1 cellular context compared by ENCODE assay signal in genomic region chr2:134379293-134379692, GRCh38.
TF ChIP-seq lines count a peak whose summit lies in the region.

No MANE protein-coding gene starts in this region.

TF ChIP-seq in IMR-90, 13 proteins besides CTCF, POLR2A, EP300 and RAD21:
- TF ChIP-seq CEBPB (IDR thresholded peaks at IDR 0.05; ENCODE audit: low read depth, low read length) (no peak), CHD1 (IDR thresholded peaks at IDR 0.05; ENCODE audit: low read depth, low read length) (no peak), SMC3 (IDR thresholded peaks at IDR 0.05; ENCODE audit: low read depth, low read length) (no peak), RCOR1 (IDR thresholded peaks at IDR 0.05; ENCODE audit: insufficient replicate concordance, low read length) (no peak), USF2 (IDR thresholded peaks at IDR 0.05; ENCODE audit: low read depth, low read length) (no peak), MXI1 (IDR thresholded peaks at IDR 0.05; ENCODE audit: borderline replicate concordance, low read depth, low read length) (no peak), BHLHE40 (IDR thresholded peaks at IDR 0.05; ENCODE audit: low read depth, low read length) (no peak), NFE2L2 (IDR thresholded peaks at IDR 0.05; ENCODE audit: low read depth, low read length) (no peak), FOS (IDR thresholded peaks at IDR 0.05; ENCODE audit: low read depth, low read length) (no peak), MAFK (IDR thresholded peaks at IDR 0.05; ENCODE audit: low read depth, low read length) (no peak), MAZ (IDR thresholded peaks at IDR 0.05; ENCODE audit: borderline replicate concordance, low read depth, low read length) (no peak), RFX5 (IDR thresholded peaks at IDR 0.05; ENCODE audit: low read depth, low read length) (no peak)
- TF ChIP-seq, protein P1, sequence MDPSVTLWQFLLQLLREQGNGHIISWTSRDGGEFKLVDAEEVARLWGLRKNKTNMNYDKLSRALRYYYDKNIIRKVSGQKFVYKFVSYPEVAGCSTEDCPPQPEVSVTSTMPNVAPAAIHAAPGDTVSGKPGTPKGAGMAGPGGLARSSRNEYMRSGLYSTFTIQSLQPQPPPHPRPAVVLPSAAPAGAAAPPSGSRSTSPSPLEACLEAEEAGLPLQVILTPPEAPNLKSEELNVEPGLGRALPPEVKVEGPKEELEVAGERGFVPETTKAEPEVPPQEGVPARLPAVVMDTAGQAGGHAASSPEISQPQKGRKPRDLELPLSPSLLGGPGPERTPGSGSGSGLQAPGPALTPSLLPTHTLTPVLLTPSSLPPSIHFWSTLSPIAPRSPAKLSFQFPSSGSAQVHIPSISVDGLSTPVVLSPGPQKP (IDR thresholded peaks at IDR 0.05; ENCODE audit: borderline replicate concordance, low read depth, low read length), result no peak
